8 cellular contexts compared by ENCODE assay signal in genomic region chr1:39104158-39105060, GRCh38.
DNase-seq lines count a peak whose midpoint lies in the region; ATAC-seq lines count a peak whose summit lies in the region.

No MANE protein-coding gene starts in this region.

- peak; percentile 33 for ATAC-seq in aorta (ENCODE audit: low FRiP score)

- peak overlapping the region; percentile 55 to 61 for H3K4me3 ChIP-seq in duodenal mucosa (ENCODE audit: low read depth in 1 of 2, low read length in 2 of 2)
- peak overlapping the region; percentile 83 for H3K4me3 ChIP-seq in mesodermal cell (ENCODE audit: extremely low read depth, insufficient read depth, low read length, poor library complexity, severe bottlenecking)
- peak overlapping the region; percentile 42 to 79 for H3K4me3 ChIP-seq in aorta (ENCODE audit: low read length in 2 of 2)

- H3K27me3 ChIP-seq in duodenal mucosa (ENCODE audit: control insufficient read depth in 1 of 2, insufficient read depth in 2 of 2, low read length in 2 of 2) (no peaks in the 10 kb centered on the region), aorta (ENCODE audit: control insufficient read depth in 1 of 2, insufficient read depth in 2 of 2, low read length in 1 of 2) (no peaks in the 10 kb centered on the region)

- intact Hi-C loops in aorta (cut with DNase I): loop anchor here (5.0 to 10.0 kb wide), 6 partner anchors 68 to 433 kb away; no protein-coding TSS in a partner anchor

- 15 to 16% methylated on average over 22 to 24 of the region's 25 CpGs for WGBS in mesodermal cell (ENCODE audit: insufficient coverage in 2 of 2), 2 experiments
- WGBS in aorta, 2 donors: 19 to 20% methylated on average over 25 of the region's 25 CpGs

- H3K4me1 ChIP-seq in ES-I3 (ENCODE audit: insufficient read depth, low read length) (peaks cover 26% of the 10 kb centered on the region), duodenal mucosa (ENCODE audit: control insufficient read depth in 1 of 2, insufficient read depth in 2 of 2, low read length in 2 of 2) (peaks cover 32 to 35% of the 10 kb centered on the region in 2 donors), mesodermal cell (ENCODE audit: control insufficient read depth, insufficient read depth, low read length, poor library complexity, severe bottlenecking) (peaks cover 36% of the 10 kb centered on the region), aorta (ENCODE audit: control insufficient read depth in 1 of 2, insufficient read depth in 2 of 2, low read length in 2 of 2) (peaks cover 0 to 2% of the 10 kb centered on the region in 2 donors)

- H3K27ac ChIP-seq in duodenal mucosa (ENCODE audit: low read depth, low read length) (peak overlapping the region; percentile 87), mesodermal cell (ENCODE audit: low read depth, low read length, severe bottlenecking) (peak overlapping the region; percentile 93), aorta (ENCODE audit: low read depth in 1 of 2, low read length in 2 of 2) (peak overlapping the region; percentile 87 to 88)

- H3K9me3 ChIP-seq in ES-I3 (ENCODE audit: control insufficient read depth, insufficient read depth, low read length): no peaks in the 10 kb centered on the region
- H3K9me3 ChIP-seq in duodenal mucosa (ENCODE audit: control insufficient read depth in 1 of 2, low read length in 2 of 2): no peaks in the 10 kb centered on the region
- H3K9me3 ChIP-seq in mesodermal cell (ENCODE audit: control insufficient read depth, low read length): no peaks in the 10 kb centered on the region
- H3K9me3 ChIP-seq in aorta (ENCODE audit: control insufficient read depth, low read length): no peaks in the 10 kb centered on the region

- H3K9ac ChIP-seq in ES-I3 (ENCODE audit: low read depth, low read length) (peak overlapping the region; percentile 87), duodenal mucosa (ENCODE audit: low read depth in 1 of 2, low read length in 2 of 2) (peak overlapping the region; percentile 43 to 70)

- H3K36me3 ChIP-seq in ES-I3 (ENCODE audit: insufficient read depth, low read length): no peaks in the 10 kb centered on the region
- no peaks in the 10 kb centered on the region for H3K36me3 ChIP-seq in duodenal mucosa (ENCODE audit: control insufficient read depth in 1 of 2, insufficient read depth in 2 of 2, low read length in 2 of 2)
- H3K36me3 ChIP-seq in mesodermal cell (ENCODE audit: control insufficient read depth, insufficient read depth, low read length): no peaks in the 10 kb centered on the region
- H3K36me3 ChIP-seq in aorta (ENCODE audit: control insufficient read depth in 1 of 2, insufficient read depth in 2 of 2, low read length in 1 of 2): no peaks in the 10 kb centered on the region

- DNase-seq in NCI-H2227 (lab: John Stamatoyannopoulos, UW; ENCODE audit: unreplicated experiment) (peak; percentile 66), aorta (peak; percentile 58 to 81), amniotic stem cell (lab: John Stamatoyannopoulos, UW) (no peak), NCI-H1436 treated with DMSO at 0.1 percent for 48 hours (lab: John Stamatoyannopoulos, UW) (no peak)
- no peak for DNase-seq in stimulated activated CD4-positive, alpha-beta T cell treated with anti-CD3 and anti-CD28 coated beads, Interleukin-4, amount 100 ng/mL, for 24 hours

Comparison
In these comparisons a context has a peak if more than half of its experiments do, and no peak if none do; other contexts are left out.
1. DNase-seq: peak in NCI-H2227 (single experiment) and aorta (2 of 2); none in stimulated activated CD4-positive, alpha-beta T cell treated with anti-CD3 and anti-CD28 coated beads, Interleukin-4, amount 100 ng/mL, for 24 hours (single experiment), amniotic stem cell (single experiment) and NCI-H1436 treated with DMSO at 0.1 percent for 48 hours (single experiment).
2. Peak in every context shown above with its lines, with median percentiles within 50 percentile points of each other: H3K27ac ChIP-seq and H3K4me3 ChIP-seq.